Comparison of ENCODE assay signal across 8 cellular contexts in the genomic region with DNA sequence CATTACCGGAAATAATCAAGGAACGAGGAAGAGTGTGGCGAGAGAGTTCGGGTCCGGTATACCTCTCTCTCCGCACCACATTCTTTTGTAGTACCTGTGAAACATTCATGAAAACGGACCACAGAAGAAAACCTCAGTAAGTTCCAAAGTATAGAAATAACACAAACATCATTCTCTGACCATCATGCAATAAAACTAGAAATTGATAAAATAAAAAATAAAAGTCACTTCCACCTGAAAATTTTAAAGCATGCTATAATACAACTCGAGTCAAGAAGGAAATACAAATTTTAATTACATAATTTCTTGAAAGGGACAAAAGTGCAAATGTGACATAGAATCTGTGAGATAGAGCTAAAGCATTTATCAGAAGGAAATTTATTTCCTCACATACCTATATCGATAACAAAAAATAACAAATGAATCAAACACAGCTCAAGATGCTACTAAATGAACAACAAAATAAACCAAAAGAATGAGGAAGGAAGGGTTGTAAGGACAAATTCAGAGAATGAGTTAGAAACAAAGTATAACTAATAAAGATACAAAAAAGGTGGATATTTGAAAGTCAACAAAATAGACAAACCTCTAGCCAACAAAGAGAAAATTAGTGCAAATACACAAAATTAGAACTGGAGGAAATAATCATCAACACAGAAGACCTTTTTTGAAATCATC.
A peak's percentile ranks its signal among the peaks of the same experiment; 100 is the strongest.
DNase-seq lines count a peak whose midpoint lies in the region; ATAC-seq and TF ChIP-seq lines count a peak whose summit lies in the region.

No MANE protein-coding gene starts in this region.

- H3K36me3 Mint-ChIP-seq in naive B cell: no peaks in the 10 kb centered on the region

- ATAC-seq in naive B cell (ENCODE audit: low read depth in 2 of 2) (no peak), GM21381 (IDR thresholded peaks at IDR 0.05; ENCODE audit: unreplicated experiment) (no peak)

- peak overlapping the region; percentile 90 to 99 (median 94) for H3K4me3 Mint-ChIP-seq in naive B cell

- H3K27me3 Mint-ChIP-seq in naive B cell: peaks cover 30 to 64% (median 37%) of the 10 kb centered on the region in 3 donors

- peak overlapping the region; percentile 87 for H3K4me3 ChIP-seq in AG09309 (ENCODE audit: control insufficient read depth, low read depth, low read length)
- peak overlapping the region; percentile 84 for H3K4me3 ChIP-seq in Jurkat, Clone E6-1 (ENCODE audit: low read length)
- peak overlapping the region; percentile 80 for H3K4me3 ChIP-seq in choroid plexus epithelial cell (ENCODE audit: low read depth, low read length)

- peak overlapping the region in 2 of 6 donors; percentile 33 to 97 for H3K27ac Mint-ChIP-seq in naive B cell

- no peak for TF ChIP-seq CTCF in AG09309 (IDR thresholded peaks at IDR 0.05; ENCODE audit: control insufficient read depth, insufficient read depth, low read depth, low read length, missing control alignments)
- no peak for TF ChIP-seq CTCF in choroid plexus epithelial cell (conservative IDR thresholded peaks at IDR 0.05; ENCODE audit: low read depth, low read length)

- DNase-seq in AG09309 (ENCODE audit: low read depth): no peak
- DNase-seq in Jurkat, Clone E6-1 (ENCODE audit: low read depth, low spot score): no peak
- no peak for DNase-seq in choroid plexus epithelial cell (ENCODE audit: low read depth)
- no peak for DNase-seq in naive B cell
- DNase-seq in T-helper 9 cell: no peak
- DNase-seq in putamen (ENCODE audit: low spot score): no peak
- DNase-seq in head of caudate nucleus: no peak

- peaks cover 0 to 8% (median 3%) of the 10 kb centered on the region in 7 donors for H3K9me3 Mint-ChIP-seq in naive B cell

- H3K4me1 Mint-ChIP-seq in naive B cell: peaks cover 22 to 25% (median 24%) of the 10 kb centered on the region in 3 donors

- intact Hi-C loops in head of caudate nucleus (cut with DNase I): loop anchor here (2.0 to 5.0 kb wide), 4 partner anchors 23 to 178 kb away; no protein-coding TSS in a partner anchor
